ENCODE assay signal across 13 cellular contexts in the genomic region with DNA sequence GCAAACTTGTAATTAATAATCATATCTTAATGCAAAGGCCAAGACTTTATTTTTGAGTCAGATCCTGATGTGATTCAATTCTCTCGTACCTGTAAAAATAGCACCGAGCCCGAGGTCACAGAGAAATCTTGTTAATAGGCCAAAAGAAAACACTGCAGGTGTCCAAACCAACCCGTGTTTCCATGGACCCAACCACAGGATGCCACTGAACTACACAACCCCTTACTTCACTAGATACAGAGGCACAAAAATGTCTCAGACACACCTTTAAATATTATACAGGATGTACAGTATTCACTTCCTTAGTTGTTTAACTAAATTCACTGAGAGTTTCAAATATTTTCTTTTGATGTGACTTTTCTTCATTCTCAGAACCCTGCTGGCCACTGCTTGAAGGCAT.
A peak's percentile ranks its signal among the peaks of the same experiment; 100 is the strongest.
DNase-seq lines count a peak whose midpoint lies in the region; ATAC-seq and TF ChIP-seq lines count a peak whose summit lies in the region.
"Had no signal": no experiment of that assay in that cellular context is flagged by ENCODE, and none has a peak within 500 bp of the region (broad histone marks: within the 10 kb centered on the region; RNA-seq: fewer than 3 reads in every experiment).

No MANE protein-coding gene starts in this region.

- DNase-seq in 8988T = no peak
- no peak for DNase-seq in GM13977 (ENCODE audit: low spot score)
- DNase-seq in occipital lobe (lab: John Stamatoyannopoulos, UW) = no peak
- DNase-seq in activated T-helper 1 cell treated with anti-CD3 and anti-CD28 coated beads, Interleukin-12 subunit alpha, Interleukin-12 subunit beta, Interleukin-2, Interleukin-4 antibody, amounts not matched to agents 30 ng/mL and 10 ng/mL and 1 ng/mL, durations not matched to agents 14 hours and 24 hours and 36 hours (ENCODE audit: low spot score) = no peak
- DNase-seq: IMR-90, NCI-H2081 had no signal

- intact Hi-C loops in activated T-helper 1 cell treated with anti-CD3 and anti-CD28 coated beads, Interleukin-12 subunit alpha, Interleukin-12 subunit beta, Interleukin-2, Interleukin-4 antibody, amounts not matched to agents 30 ng/mL and 10 ng/mL and 1 ng/mL, durations not matched to agents 14 hours and 24 hours and 36 hours (cut with micrococcal nuclease) = loop anchor here (5.0 to 10.0 kb wide), 2 partner anchors 246 to 617 kb away; no protein-coding TSS in a partner anchor

- H3K9me3 ChIP-seq in BLaER1 = no peaks in the 10 kb centered on the region

- no peaks in the 10 kb centered on the region for H3K36me3 ChIP-seq in BLaER1

- peak overlapping the region; percentile 69 for H3K4me2 ChIP-seq in BLaER1
- H3K4me2 ChIP-seq: PC-9 had no signal

- H3K4me3 Mint-ChIP-seq in activated T-helper 1 cell treated with anti-CD3 and anti-CD28 coated beads, Interleukin-12 subunit alpha, Interleukin-12 subunit beta, Interleukin-2, Interleukin-4 antibody, amounts not matched to agents 30 ng/mL and 10 ng/mL and 1 ng/mL, durations not matched to agents 14 hours and 24 hours and 36 hours = no peak overlapping the region
- H3K4me3 Mint-ChIP-seq: stimulated activated naive CD8-positive, alpha-beta T cell treated with anti-CD3 and anti-CD28 coated beads, Interleukin-15, Interleukin-2, amounts not matched to agents 100 ng/mL and 50 ng/mL, for 24 hours had no signal

- peaks cover 43% of the 10 kb centered on the region for H3K4me1 ChIP-seq in BLaER1

- no peak overlapping the region for H3K4me3 ChIP-seq in BLaER1
- H3K4me3 ChIP-seq: PC-9 had no signal

- peaks cover 29% of the 10 kb centered on the region for H3K4me1 Mint-ChIP-seq in activated T-helper 1 cell treated with anti-CD3 and anti-CD28 coated beads, Interleukin-12 subunit alpha, Interleukin-12 subunit beta, Interleukin-2, Interleukin-4 antibody, amounts not matched to agents 30 ng/mL and 10 ng/mL and 1 ng/mL, durations not matched to agents 14 hours and 24 hours and 36 hours (ENCODE audit: low read depth)

- H3K27ac Mint-ChIP-seq in activated T-helper 1 cell treated with anti-CD3 and anti-CD28 coated beads, Interleukin-12 subunit alpha, Interleukin-12 subunit beta, Interleukin-2, Interleukin-4 antibody, amounts not matched to agents 30 ng/mL and 10 ng/mL and 1 ng/mL, durations not matched to agents 14 hours and 24 hours and 36 hours = no peak overlapping the region
- H3K27ac Mint-ChIP-seq: progenitor cell of endocrine pancreas; stimulated activated naive CD8-positive, alpha-beta T cell treated with anti-CD3 and anti-CD28 coated beads, Interleukin-15, Interleukin-2, amounts not matched to agents 100 ng/mL and 50 ng/mL, for 24 hours had no signal

- H3K36me3 Mint-ChIP-seq in activated T-helper 1 cell treated with anti-CD3 and anti-CD28 coated beads, Interleukin-12 subunit alpha, Interleukin-12 subunit beta, Interleukin-2, Interleukin-4 antibody, amounts not matched to agents 30 ng/mL and 10 ng/mL and 1 ng/mL, durations not matched to agents 14 hours and 24 hours and 36 hours (ENCODE audit: low read depth) = no peaks in the 10 kb centered on the region

- peak; percentile 33 for ATAC-seq in GM19397 (IDR thresholded peaks at IDR 0.05; ENCODE audit: unreplicated experiment)
- ATAC-seq in HG02759 (IDR thresholded peaks at IDR 0.05; ENCODE audit: unreplicated experiment) = peak; percentile 42
- ATAC-seq in HG03469 (IDR thresholded peaks at IDR 0.05; ENCODE audit: unreplicated experiment) = peak; percentile 25

- TF ChIP-seq CTCF in GM13977 (IDR thresholded peaks at IDR 0.05; ENCODE audit: extremely low read depth, insufficient read depth, missing control alignments) = no peak

- H3K27ac ChIP-seq in BLaER1 = no peak overlapping the region
- H3K27ac ChIP-seq: PC-9 had no signal

- H3K27me3 Mint-ChIP-seq in activated T-helper 1 cell treated with anti-CD3 and anti-CD28 coated beads, Interleukin-12 subunit alpha, Interleukin-12 subunit beta, Interleukin-2, Interleukin-4 antibody, amounts not matched to agents 30 ng/mL and 10 ng/mL and 1 ng/mL, durations not matched to agents 14 hours and 24 hours and 36 hours (ENCODE audit: insufficient read depth) = peaks cover 17% of the 10 kb centered on the region

- H3K9ac ChIP-seq in BLaER1 = no peak overlapping the region

- no peaks in the 10 kb centered on the region for H4K20me1 ChIP-seq in BLaER1

- H3K9me3 Mint-ChIP-seq in activated T-helper 1 cell treated with anti-CD3 and anti-CD28 coated beads, Interleukin-12 subunit alpha, Interleukin-12 subunit beta, Interleukin-2, Interleukin-4 antibody, amounts not matched to agents 30 ng/mL and 10 ng/mL and 1 ng/mL, durations not matched to agents 14 hours and 24 hours and 36 hours = no peaks in the 10 kb centered on the region
- H3K9me3 Mint-ChIP-seq: stimulated activated naive CD8-positive, alpha-beta T cell treated with anti-CD3 and anti-CD28 coated beads, Interleukin-15, Interleukin-2, amounts not matched to agents 100 ng/mL and 50 ng/mL, for 24 hours had no signal

- H3K27me3 ChIP-seq in BLaER1 = no peaks in the 10 kb centered on the region

- in situ Hi-C loops in GM13977 (cut with MboI; ENCODE audit: low pct_unique_long_range_greater_than_20kb, low sequenced_read_pairs, unreplicated experiment) = no loop called here
